ENCODE assay signal across 20 cellular contexts in the genomic region with DNA sequence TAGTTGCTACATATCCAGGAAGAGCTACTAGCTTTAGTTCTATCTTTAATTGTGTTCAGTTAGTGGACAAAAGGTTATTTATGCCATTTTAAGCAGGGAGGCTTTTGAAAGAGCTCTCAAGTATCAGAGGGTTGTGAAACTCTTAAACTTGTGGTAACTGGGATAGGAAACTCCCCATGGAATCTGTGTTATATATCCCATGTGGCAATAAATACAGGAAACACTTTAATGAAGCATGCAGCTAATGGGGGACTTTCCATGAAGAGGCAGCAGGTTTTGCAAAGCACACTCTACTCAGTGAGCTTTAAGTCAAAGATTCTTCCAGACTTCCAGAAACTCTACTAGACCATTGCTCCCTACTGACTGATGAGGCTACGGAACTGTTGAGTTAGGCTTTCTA.
"Had no signal": no experiment of that assay in that cellular context is flagged by ENCODE, and none has a peak within 500 bp of the region (broad histone marks: within the 10 kb centered on the region; RNA-seq: fewer than 3 reads in every experiment).

No MANE protein-coding gene starts in this region.

- H3K9me3 ChIP-seq: ascending aorta, esophagus squamous epithelium had no signal

- H3K27ac ChIP-seq: ascending aorta, brain microvascular endothelial cell, esophagus squamous epithelium had no signal

- DNase-seq: activated CD4-positive, alpha-beta T cell treated with anti-CD3 and anti-CD28 coated beads for 36 hours; activated CD4-positive, alpha-beta T cell treated with anti-CD3 and anti-CD28 coated beads, Interleukin-2, amount 50 U/mL, for 4 hours; activated CD8-positive, alpha-beta memory T cell treated with anti-CD3 and anti-CD28 coated beads for 24 hours; activated CD8-positive, alpha-beta memory T cell treated with anti-CD3 and anti-CD28 coated beads, Interleukin-2, amount 50 U/mL, for 4 hours; activated T-cell treated with anti-CD3 and anti-CD28 coated beads, Interleukin-2, amount 50 U/mL, for 24 hours; brain microvascular endothelial cell; effector memory CD8-positive, alpha-beta T cell; esophagus squamous epithelium; kidney; midbrain; natural killer cell; stimulated activated CD4-positive, alpha-beta T cell treated with anti-CD3 and anti-CD28 coated beads, Interleukin-12 subunit alpha, Interleukin-12 subunit beta, amount 100 ng/mL, for 4 hours; stimulated activated CD4-positive, alpha-beta T cell treated with anti-CD3 and anti-CD28 coated beads, Interleukin-4, amount 100 ng/mL, for 4 hours; stimulated activated naive CD8-positive, alpha-beta T cell treated with anti-CD3 and anti-CD28 coated beads, Interleukin-15, Interleukin-2, amounts not matched to agents 100 U/mL and 50 U/mL, for 24 hours; T-helper 9 cell had no signal

- H3K4me1 ChIP-seq: ascending aorta, esophagus squamous epithelium had no signal

- H3K27me3 ChIP-seq: ascending aorta, brain microvascular endothelial cell, esophagus squamous epithelium had no signal

- FAIRE-seq: colon, kidney had no signal

- H3K36me3 ChIP-seq: ascending aorta, brain microvascular endothelial cell, esophagus squamous epithelium had no signal

- H3K4me3 ChIP-seq: ascending aorta, esophagus squamous epithelium had no signal

- ATAC-seq: activated CD4-positive, alpha-beta T cell treated with anti-CD3 and anti-CD28 coated beads for 36 hours; activated naive CD4-positive, alpha-beta T cell treated with anti-CD3 and anti-CD28 coated beads, Interleukin-2, amount 50 U/mL, for 72 hours; activated T-helper 17 cell treated with anti-CD3 and anti-CD28 coated beads, Interleukin-2, amount 50 U/mL, for 72 hours; effector memory CD8-positive, alpha-beta T cell; left lobe of liver; natural killer cell; stimulated activated naive CD8-positive, alpha-beta T cell treated with anti-CD3 and anti-CD28 coated beads, Interleukin-15, Interleukin-2, amounts not matched to agents 100 U/mL and 50 U/mL, for 24 hours had no signal
